Comparison of ENCODE assay signal across 2 cellular contexts in the genomic region with DNA sequence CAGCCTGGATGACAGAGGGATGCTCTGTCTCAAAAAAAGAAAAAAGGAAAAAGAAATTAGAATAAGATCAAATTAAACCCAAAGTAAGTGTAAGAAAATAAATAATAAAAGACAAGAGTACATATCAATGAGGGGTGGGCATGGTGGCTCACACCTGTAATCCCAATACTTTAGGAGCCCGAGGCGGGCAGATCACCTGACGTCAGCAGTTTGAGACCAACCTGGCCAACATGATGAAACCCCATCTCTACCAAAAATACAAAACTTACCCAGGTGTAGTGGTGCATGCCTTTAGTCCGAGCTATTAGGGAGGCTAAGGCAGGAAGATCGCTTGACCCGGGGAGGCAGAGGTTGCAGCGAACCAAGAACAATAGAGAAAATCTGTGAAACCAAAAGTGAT.
A peak's percentile ranks its signal among the peaks of the same experiment; 100 is the strongest.
TF ChIP-seq lines count a peak whose summit lies in the region.

No MANE protein-coding gene starts in this region.

TF ChIP-seq in IMR-90, 13 proteins besides CTCF, POLR2A, EP300 and RAD21:
- TF ChIP-seq MAZ (IDR thresholded peaks at IDR 0.05; ENCODE audit: borderline replicate concordance, low read depth, low read length) (no peak), MAFK (IDR thresholded peaks at IDR 0.05; ENCODE audit: low read depth, low read length) (0 out of 2 replicates have a peak, but pooled peaks have one; percentile 36)

TF ChIP-seq in K562, 482 proteins besides CTCF, POLR2A, EP300 and RAD21:
- TF ChIP-seq SAFB2 (IDR thresholded peaks at IDR 0.05; ENCODE audit: borderline replicate concordance, low read depth, low read length, severe bottlenecking) = no peak
- TF ChIP-seq MAFK (IDR thresholded peaks at IDR 0.05; ENCODE audit: low read length) = peak; percentile 28; the same call in 1 of the 2 replicates
- no peak for TF ChIP-seq ARID2 (IDR thresholded peaks at IDR 0.05)
- TF ChIP-seq MAFG (tag; conservative IDR thresholded peaks at IDR 0.05) = peak; percentile 17; the same call in 1 of the 2 replicates
- TF ChIP-seq ZNF316 (IDR thresholded peaks at IDR 0.05) = peak; percentile 53; the same call in 1 of the 2 replicates
- TF ChIP-seq MAFF (IDR thresholded peaks at IDR 0.05; ENCODE audit: low read length) = peak; percentile 31; the same call in 1 of the 2 replicates
